Comparison of ENCODE assay signal across 18 cellular contexts in genomic region chr17:5821057-5821456, GRCh38.
DNase-seq lines count a peak whose midpoint lies in the region; ATAC-seq and TF ChIP-seq lines count a peak whose summit lies in the region.
"Had no signal": no experiment of that assay in that cellular context is flagged by ENCODE, and none has a peak within 500 bp of the region (broad histone marks: within the 10 kb centered on the region; RNA-seq: fewer than 3 reads in every experiment).

No MANE protein-coding gene starts in this region.

- RAD21 ChIA-PET in HCT116 (lab: Charles Lee; ENCODE audit: low non-redundant PET in 1 of 2, low total read pairs in 2 of 2, uncharacterized antibody in 2 of 2, unreplicated experiment in 2 of 2): interaction anchor here in 1 of 2 experiments (0.6 kb wide), 1 partner anchor 615 kb away, joined by 4 read pairs; no protein-coding TSS in a partner anchor

- peaks cover 12 to 35% of the 10 kb centered on the region in 2 experiments; a peak in 3 of 4 replicates for H3K4me1 ChIP-seq in HCT116 (ENCODE audit: control insufficient read depth in 1 of 2, insufficient read depth in 2 of 2, low read length in 2 of 2)
- no peaks in the 10 kb centered on the region for H3K4me1 ChIP-seq in sigmoid colon
- H3K4me1 ChIP-seq: upper lobe of right lung had no signal

- TF ChIP-seq CTCF in HCT116 (IDR thresholded peaks at IDR 0.05 in 2 of 3, conservative IDR thresholded peaks at IDR 0.05 in 1 of 3; ENCODE audit: borderline replicate concordance in 1 of 3, insufficient read depth in 1 of 3, low read depth in 2 of 3, low read length in 2 of 3) (no peak), kidney epithelial cell (IDR thresholded peaks at IDR 0.05; ENCODE audit: insufficient read depth, low read length, poor library complexity, severe bottlenecking) (no peak), sigmoid colon (IDR thresholded peaks at IDR 0.05) (no peak), GM13976 (IDR thresholded peaks at IDR 0.05; ENCODE audit: borderline replicate concordance, control extremely low read depth, extremely low read depth, insufficient read depth, missing control alignments) (no peak)

- H3K36me3 Mint-ChIP-seq in activated T-helper 17 cell treated with anti-CD3 and anti-CD28 coated beads, Interleukin-2, amount 50 U/mL, for 72 hours (ENCODE audit: low read depth): no peaks in the 10 kb centered on the region
- H3K36me3 Mint-ChIP-seq: naive B cell had no signal

- H3K36me3 ChIP-seq in HCT116 (ENCODE audit: control insufficient read depth in 1 of 2, insufficient read depth in 2 of 2, low read length in 2 of 2) (no peaks in the 10 kb centered on the region), kidney epithelial cell (ENCODE audit: control insufficient read depth, insufficient read depth, low read length) (no peaks in the 10 kb centered on the region), sigmoid colon (no peaks in the 10 kb centered on the region)
- H3K36me3 ChIP-seq: upper lobe of right lung had no signal

- no peaks in the 10 kb centered on the region for H3K4me1 Mint-ChIP-seq in activated T-helper 17 cell treated with anti-CD3 and anti-CD28 coated beads, Interleukin-2, amount 50 U/mL, for 72 hours
- H3K4me1 Mint-ChIP-seq: activated CD4-positive, alpha-beta T cell treated with anti-CD3 and anti-CD28 coated beads, Interleukin-2, amount 10 ng/mL, durations not matched to agents 24 days and 14 days; naive B cell; T-helper 17 cell had no signal

- no peaks in the 10 kb centered on the region for H4K20me1 ChIP-seq in HCT116 (ENCODE audit: insufficient read depth)

- H3K9ac ChIP-seq in HCT116 (ENCODE audit: low read length): no peak overlapping the region

- H3K4me3 ChIP-seq in HCT116 (replicated peaks in 1 of 2; ENCODE audit: low read depth in 1 of 2, low read length in 2 of 2) (no peak overlapping the region), kidney epithelial cell (ENCODE audit: low read depth, low read length) (no peak overlapping the region), sigmoid colon (no peak overlapping the region)
- H3K4me3 ChIP-seq: K562, upper lobe of right lung had no signal

- intact Hi-C loops in HCT116 (cut with micrococcal nuclease): no loop called here
- intact Hi-C loops in sigmoid colon (cut with DNase I): no loop called here

- WGBS in sigmoid colon, 2 donors: 68 to 78% methylated on average over 5 of the region's 5 CpGs

- in situ Hi-C loops in ACHN (cut with HindIII; ENCODE audit: low pct_ligation_motif_present, low pct_unique_long_range_greater_than_20kb, low sequenced_read_pairs): no loop called here
- in situ Hi-C loops in GM13976 (cut with MboI; ENCODE audit: low sequenced_read_pairs, unreplicated experiment): no loop called here

- ATAC-seq in HCT116: peak; percentile 63
- ATAC-seq in activated T-helper 17 cell treated with anti-CD3 and anti-CD28 coated beads, Interleukin-2, amount 50 U/mL, for 72 hours (replicated peaks): peak; percentile 69
- ATAC-seq in HG02981 (IDR thresholded peaks at IDR 0.05; ENCODE audit: unreplicated experiment): no peak
- ATAC-seq: K562, T-helper 17 cell had no signal

- H3K4me2 ChIP-seq in HCT116 (ENCODE audit: low read length): peak overlapping the region; percentile 41

- TF ChIP-seq RAD21 in HCT116 (IDR thresholded peaks at IDR 0.05; ENCODE audit: low read depth): no peak

- no peaks in the 10 kb centered on the region for H3K9me3 ChIP-seq in HCT116 (ENCODE audit: control insufficient read depth in 1 of 2, insufficient read depth in 1 of 2, low read depth in 1 of 2, low read length in 2 of 2)
- no peaks in the 10 kb centered on the region for H3K9me3 ChIP-seq in sigmoid colon
- H3K9me3 ChIP-seq: upper lobe of right lung had no signal

- H3K4me3 Mint-ChIP-seq in activated T-helper 17 cell treated with anti-CD3 and anti-CD28 coated beads, Interleukin-2, amount 50 U/mL, for 72 hours: no peak overlapping the region
- H3K4me3 Mint-ChIP-seq: activated CD4-positive, alpha-beta T cell treated with anti-CD3 and anti-CD28 coated beads, Interleukin-2, amount 10 ng/mL, durations not matched to agents 24 days and 14 days; naive B cell; T-helper 17 cell had no signal

- no peak overlapping the region for H3K27ac Mint-ChIP-seq in activated T-helper 17 cell treated with anti-CD3 and anti-CD28 coated beads, Interleukin-2, amount 50 U/mL, for 72 hours
- H3K27ac Mint-ChIP-seq: T-helper 17 cell had no signal

- CTCF ChIA-PET in HCT116 (lab: Charles Lee): interaction anchor here (1.4 kb wide), 1 partner anchor 248 kb away, joined by 4 read pairs; no protein-coding TSS in a partner anchor

- H3K27me3 ChIP-seq in HCT116 (ENCODE audit: insufficient read depth, low read length): no peaks in the 10 kb centered on the region; the same call in 1 of the 2 replicates
- no peaks in the 10 kb centered on the region for H3K27me3 ChIP-seq in kidney epithelial cell (ENCODE audit: control insufficient read depth, insufficient read depth, low read length)
- peaks cover 0 to 7% (median 4%) of the 10 kb centered on the region in 3 donors for H3K27me3 ChIP-seq in sigmoid colon

- peaks cover 29% of the 10 kb centered on the region for H3K27me3 Mint-ChIP-seq in activated T-helper 17 cell treated with anti-CD3 and anti-CD28 coated beads, Interleukin-2, amount 50 U/mL, for 72 hours

- POLR2A ChIA-PET in HCT116 (lab: Charles Lee): no interaction called here

- H3K9me2 ChIP-seq in HCT116 (ENCODE audit: insufficient read depth): no peaks in the 10 kb centered on the region

- H3K27ac ChIP-seq in HCT116 (ENCODE audit: low read depth, low read length) (peak overlapping the region; percentile 32; the same call in 1 of the 2 replicates), sigmoid colon (no peak overlapping the region)
- H3K27ac ChIP-seq: upper lobe of right lung had no signal

- peak; percentile 82 for DNase-seq in ACHN
- no peak for DNase-seq in HCT116 (ENCODE audit: low read depth, low spot score)
- peak; percentile 52 for DNase-seq in kidney epithelial cell (ENCODE audit: low read depth)
- DNase-seq in sigmoid colon: no peak
- DNase-seq in GM13976 (ENCODE audit: low spot score): no peak
- no peak for DNase-seq in NCI-H446 (lab: John Stamatoyannopoulos, UW)
- DNase-seq: activated effector memory CD4-positive, alpha-beta T cell treated with anti-CD3 and anti-CD28 coated beads, Interleukin-2, amount 50 U/mL, for 16 hours; DMS53; effector memory CD4-positive, alpha-beta T cell; naive B cell; NCI-H146; NCI-H526 treated with DMSO at 0.1 percent for 48 hours; T-helper 17 cell; upper lobe of right lung had no signal

- H3K9me3 Mint-ChIP-seq in activated T-helper 17 cell treated with anti-CD3 and anti-CD28 coated beads, Interleukin-2, amount 50 U/mL, for 72 hours: no peaks in the 10 kb centered on the region
- H3K9me3 Mint-ChIP-seq: activated CD4-positive, alpha-beta T cell treated with anti-CD3 and anti-CD28 coated beads, Interleukin-2, amount 10 ng/mL, durations not matched to agents 24 days and 14 days had no signal

- no TSS peak for BruUV-seq in HCT116 (replicated peaks; lab: Mats Ljungman, UMichigan)

- no peak for TF ChIP-seq EP300 in sigmoid colon (IDR thresholded peaks at IDR 0.05)

- H2AFZ ChIP-seq in HCT116 (ENCODE audit: low read depth, low read length, poor library complexity, severe bottlenecking): no peak overlapping the region

- H3K79me2 ChIP-seq in HCT116 (ENCODE audit: insufficient read depth, low read length): no peaks in the 10 kb centered on the region

- TF ChIP-seq POLR2A in HCT116 (IDR thresholded peaks at IDR 0.05; ENCODE audit: borderline replicate concordance, extremely low read depth, insufficient read depth, insufficient read length) (no peak), sigmoid colon (IDR thresholded peaks at IDR 0.05) (no peak)

TF ChIP-seq in HCT116, 20 proteins besides CTCF, POLR2A, EP300 and RAD21 (continues in another document):
- TF ChIP-seq ATF3 (IDR thresholded peaks at IDR 0.05): no peak
- peak; percentile 58 for TF ChIP-seq FOSL1 (IDR thresholded peaks at IDR 0.05; ENCODE audit: low read depth)
- peak; percentile 28; the same call in 1 of the 2 replicates for TF ChIP-seq SP1 (IDR thresholded peaks at IDR 0.05; ENCODE audit: low read depth)
- no peak for TF ChIP-seq POLR2AphosphoS5 (IDR thresholded peaks at IDR 0.05; ENCODE audit: low read depth, low read length)
- TF ChIP-seq CEBPB (IDR thresholded peaks at IDR 0.05; ENCODE audit: low read depth): no peak
- TF ChIP-seq SIN3A (IDR thresholded peaks at IDR 0.05; ENCODE audit: low read depth): no peak
- no peak for TF ChIP-seq ELF1 (IDR thresholded peaks at IDR 0.05; ENCODE audit: borderline replicate concordance, low read depth)
- TF ChIP-seq YY1 (IDR thresholded peaks at IDR 0.05; ENCODE audit: extremely low read depth, insufficient replicate concordance, low read depth, low read length): no peak
- TF ChIP-seq ZNF274 (IDR thresholded peaks at IDR 0.05; ENCODE audit: low read depth, low read length): no peak
- no peak for TF ChIP-seq ZBTB33 (IDR thresholded peaks at IDR 0.05; ENCODE audit: extremely low read depth, insufficient replicate concordance, low read length)
- TF ChIP-seq MAX (IDR thresholded peaks at IDR 0.05): no peak
- no peak for TF ChIP-seq EZH2phosphoT487 (IDR thresholded peaks at IDR 0.05; ENCODE audit: borderline replicate concordance)
- TF ChIP-seq JUND (IDR thresholded peaks at IDR 0.05): peak; percentile 38; the same call in 1 of the 2 replicates

Comparison
In these comparisons a context has a peak if more than half of its experiments do, and no peak if none do; other contexts are left out.
1. DNase-seq: peak in ACHN (single experiment) and kidney epithelial cell (single experiment); none in HCT116 (single experiment), sigmoid colon (single experiment), GM13976 (single experiment) and NCI-H446 (0 of 2).